In genomic region chr2:19845323-19845920, GRCh38 we compare ENCODE assay signal across 21 cellular contexts.
"Had no signal": no experiment of that assay in that cellular context is flagged by ENCODE, and none has a peak within 500 bp of the region (broad histone marks: within the 10 kb centered on the region; RNA-seq: fewer than 3 reads in every experiment).

No MANE protein-coding gene starts in this region.

- H3K79me2 ChIP-seq: hepatocyte, parathyroid adenoma had no signal

- H3K36me3 Mint-ChIP-seq: naive B cell had no signal

- H3K27ac ChIP-seq: hepatocyte, parathyroid adenoma, psoas muscle, stomach, thoracic aorta, transverse colon had no signal

- H3K9ac ChIP-seq: parathyroid adenoma had no signal

- FAIRE-seq: endothelial cell of umbilical vein, small intestine had no signal

- H3K4me3 Mint-ChIP-seq: endodermal cell, naive B cell, nephron had no signal

- H3K27ac Mint-ChIP-seq: endodermal cell, nephron had no signal

- H3K4me3 ChIP-seq: hepatocyte, psoas muscle, stomach, thoracic aorta, transverse colon had no signal

- H3K36me3 ChIP-seq: stomach, thoracic aorta, transverse colon had no signal

- H3K27me3 ChIP-seq: hepatocyte, transverse colon had no signal

- H2AFZ ChIP-seq: hepatocyte, parathyroid adenoma had no signal

- ATAC-seq: psoas muscle had no signal

- H3K9me3 ChIP-seq: psoas muscle, stomach, thoracic aorta, transverse colon had no signal

- DNase-seq: dermis blood vessel endothelial cell; effector CD4-positive, alpha-beta T cell; endodermal cell; erythroblast; foreskin melanocyte; kidney glomerular epithelial cell; naive B cell; occipital lobe; psoas muscle; retina; stimulated activated CD4-positive, alpha-beta T cell treated with anti-CD3 and anti-CD28 coated beads, Interleukin-12 subunit alpha, Interleukin-12 subunit beta, amount 100 ng/mL, for 4 hours; stimulated activated naive CD4-positive, alpha-beta T cell; stomach; substantia nigra; transverse colon had no signal

- H3K9me3 Mint-ChIP-seq: endodermal cell had no signal

- H3K4me2 ChIP-seq: hepatocyte had no signal

- H3K4me1 ChIP-seq: parathyroid adenoma, psoas muscle, stomach, transverse colon had no signal

- H3K4me1 Mint-ChIP-seq: endodermal cell, naive B cell, nephron had no signal
